ENCODE assay signal across 8 cellular contexts in the genomic region with DNA sequence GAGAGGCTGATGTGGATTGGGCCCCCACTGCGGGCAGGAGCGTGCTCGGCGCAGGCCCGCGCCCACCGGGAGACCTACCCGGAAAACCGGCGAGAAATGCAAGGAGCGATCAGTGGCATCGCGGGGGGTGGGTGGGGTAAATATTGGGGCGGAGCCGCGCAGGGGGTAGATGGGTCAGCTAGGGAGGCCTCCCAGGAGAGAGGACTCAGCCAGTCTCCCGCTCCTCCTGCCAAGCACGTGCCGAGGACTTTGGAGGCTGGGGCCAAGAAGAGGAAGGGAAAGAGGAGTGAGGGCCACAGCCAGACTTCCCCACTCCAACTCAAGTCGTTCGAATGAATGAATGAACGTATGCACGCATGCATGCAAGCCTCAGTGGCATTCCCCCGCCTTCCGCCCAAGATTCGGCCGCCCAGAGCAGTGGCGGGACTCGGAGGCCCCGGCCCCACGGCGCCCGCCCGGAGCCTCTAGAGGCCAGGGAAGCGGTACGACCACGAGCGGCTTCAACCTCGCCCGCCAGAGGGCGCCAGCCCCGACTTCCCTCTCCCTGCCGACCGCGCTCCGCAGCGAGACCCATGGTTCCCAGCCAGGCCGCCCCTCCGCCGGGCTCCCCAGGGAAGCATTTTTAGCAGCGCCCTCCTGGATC. TPM values are rescaled to one million over a fixed set of nuclear protein-coding genes. Genes with fewer than 3 reads are reported as not detected.
A peak's percentile ranks its signal among the peaks of the same experiment; 100 is the strongest.
DNase-seq lines count a peak whose midpoint lies in the region; ATAC-seq, FAIRE-seq and TF ChIP-seq lines count a peak whose summit lies in the region.

No MANE protein-coding gene starts in this region.

- TF ChIP-seq CTCF in NB4 (IDR thresholded peaks at IDR 0.05; ENCODE audit: low read depth, low read length), result no peak

- no peak for TF ChIP-seq POLR2A in NB4 (IDR thresholded peaks at IDR 0.05; ENCODE audit: extremely low read depth, insufficient read length)

- peak; percentile 40 for ATAC-seq in GM18868 (IDR thresholded peaks at IDR 0.05; ENCODE audit: unreplicated experiment)

- no peak for FAIRE-seq in HTR-8/SVneo (lab: Jason Lieb, UNC)

- peak; percentile 83 for DNase-seq in AG08395 (ENCODE audit: low spot score)
- peak; percentile 23 for DNase-seq in NB4 (ENCODE audit: low read depth)
- DNase-seq in activated CD8-positive, alpha-beta memory T cell treated with anti-CD3 and anti-CD28 coated beads for 24 hours, result peak; percentile 96
- DNase-seq in effector CD8-positive, alpha-beta T cell (lab: John Stamatoyannopoulos, UW), result peak; percentile 69
- peak; percentile 73 to 79 for DNase-seq in lung microvascular endothelial cell (ENCODE audit: low read depth in 2 of 2)
- peak; percentile 58 to 87 (median 74) for DNase-seq in stimulated activated CD4-positive, alpha-beta T cell treated with anti-CD3 and anti-CD28 coated beads, TNF-alpha, amount 100 ng/mL, for 24 hours (ENCODE audit: low read depth in 3 of 3)
- no peak for DNase-seq in HTR-8/SVneo (ENCODE audit: insufficient read length, low spot score)

- no peak overlapping the region for H3K4me3 ChIP-seq in NB4 (ENCODE audit: low read depth, low read length)

RNA-seq across cellular contexts. Expression of a gene that starts 3.6 kb away (rescaled TPM):
- 57.9 and 91.1 TPM in 2 replicates for total RNA-seq in lung microvascular endothelial cell

RNA-seq across cellular contexts. Expression of a gene that starts 3.8 kb away (rescaled TPM):
- not detected in 2 replicates for total RNA-seq in lung microvascular endothelial cell

RNA-seq across cellular contexts. Expression of a gene that starts 38.6 kb away (rescaled TPM):
- total RNA-seq in lung microvascular endothelial cell, result 43.8 and 64.3 TPM in 2 replicates
